In genomic region chr7:129607471-129608120, GRCh38 we compare ENCODE assay signal across 8 cellular contexts. TPM values are rescaled to one million over a fixed set of nuclear protein-coding genes. Genes with fewer than 3 reads are reported as not detected.
A peak's percentile ranks its signal among the peaks of the same experiment; 100 is the strongest.
DNase-seq lines count a peak whose midpoint lies in the region; ATAC-seq and TF ChIP-seq lines count a peak whose summit lies in the region.

No MANE protein-coding gene starts in this region.

- H3K9me3 ChIP-seq in SU-DHL-6 (ENCODE audit: insufficient read depth, low read length), result no peaks in the 10 kb centered on the region
- H3K9me3 ChIP-seq in esophagus muscularis mucosa, result no peaks in the 10 kb centered on the region

- H2AFZ ChIP-seq in SU-DHL-6 (ENCODE audit: low read depth, low read length, severe bottlenecking), result no peak overlapping the region

- no peak overlapping the region for H3K4me3 Mint-ChIP-seq in osteocyte (ENCODE audit: unreplicated experiment)

- TF ChIP-seq POLR2A in GM18505 (IDR thresholded peaks at IDR 0.05; ENCODE audit: borderline replicate concordance, extremely low read depth, insufficient read depth, insufficient read length), result no peak
- TF ChIP-seq POLR2A in esophagus muscularis mucosa (IDR thresholded peaks at IDR 0.05; ENCODE audit: low read depth), result no peak

- no peak overlapping the region for H3K27ac Mint-ChIP-seq in osteocyte (ENCODE audit: unreplicated experiment)

- peak; percentile 89 for DNase-seq in COLO829 (ENCODE audit: low spot score)
- no peak for DNase-seq in HFF-Myc (ENCODE audit: extremely low read depth, low read depth)
- peak; percentile 48 for DNase-seq in cerebellar cortex (ENCODE audit: low spot score)
- no peak for DNase-seq in osteocyte (ENCODE audit: extremely low spot score, unreplicated experiment)
- no peak for DNase-seq in esophagus muscularis mucosa (ENCODE audit: extremely low spot score)
- DNase-seq in GM19238 (ENCODE audit: insufficient read length, low spot score), result no peak

- no peak for ATAC-seq in GM18505 (IDR thresholded peaks at IDR 0.05; ENCODE audit: unreplicated experiment)

- no peaks in the 10 kb centered on the region for H3K27me3 Mint-ChIP-seq in osteocyte (ENCODE audit: unreplicated experiment)

- 79% methylated on average over 7 of the region's 7 CpGs for WGBS in esophagus muscularis mucosa

- H3K36me3 Mint-ChIP-seq in osteocyte (ENCODE audit: unreplicated experiment), result peaks cover 17% of the 10 kb centered on the region

- intact Hi-C loops in esophagus muscularis mucosa (cut with DNase I), result no loop called here

- no peaks in the 10 kb centered on the region for H3K9me3 Mint-ChIP-seq in osteocyte (ENCODE audit: unreplicated experiment)

- H3K4me1 Mint-ChIP-seq in osteocyte (ENCODE audit: unreplicated experiment), result peaks cover 12% of the 10 kb centered on the region

- no peak overlapping the region for H3K4me2 ChIP-seq in SU-DHL-6 (ENCODE audit: low read depth, low read length, poor library complexity, severe bottlenecking)

- H3K4me3 ChIP-seq in HFF-Myc (replicated peaks; ENCODE audit: low read depth, low read length), result no peak overlapping the region
- H3K4me3 ChIP-seq in SU-DHL-6 (ENCODE audit: insufficient read depth, low read length, poor library complexity, severe bottlenecking), result no peak overlapping the region
- H3K4me3 ChIP-seq in esophagus muscularis mucosa, result no peak overlapping the region

- peaks cover 8 to 19% (median 14%) of the 10 kb centered on the region in 4 donors for H3K4me1 ChIP-seq in esophagus muscularis mucosa

- no peak overlapping the region for H3K9ac ChIP-seq in SU-DHL-6 (ENCODE audit: low read length)

- H3K27me3 ChIP-seq in SU-DHL-6 (ENCODE audit: low read length) (no peaks in the 10 kb centered on the region), esophagus muscularis mucosa (no peaks in the 10 kb centered on the region)

- peak; percentile 67 for TF ChIP-seq CTCF in HFF-Myc (IDR thresholded peaks at IDR 0.05; ENCODE audit: low read depth, low read length, missing control alignments)
- TF ChIP-seq CTCF in SU-DHL-6 (IDR thresholded peaks at IDR 0.05; ENCODE audit: insufficient read depth, low read length, poor library complexity, severe bottlenecking), result peak; percentile 60
- peak; percentile 41 for TF ChIP-seq CTCF in osteocyte (IDR thresholded peaks at IDR 0.05)
- peak in 1 of 3 experiments; percentile 32 for TF ChIP-seq CTCF in esophagus muscularis mucosa (IDR thresholded peaks at IDR 0.05)

- peaks cover 24% of the 10 kb centered on the region for H3K79me2 ChIP-seq in SU-DHL-6 (ENCODE audit: insufficient read depth, low read length)

- H3K27ac ChIP-seq in SU-DHL-6 (ENCODE audit: low read depth, low read length), result no peak overlapping the region
- no peak overlapping the region for H3K27ac ChIP-seq in esophagus muscularis mucosa (replicated peaks in 1 of 4)

- H4K20me1 ChIP-seq in SU-DHL-6 (ENCODE audit: low read depth, low read length), result no peaks in the 10 kb centered on the region

- no peaks in the 10 kb centered on the region for H3F3A ChIP-seq in SU-DHL-6 (ENCODE audit: insufficient read depth)

- no peaks in the 10 kb centered on the region for H3K9me2 ChIP-seq in SU-DHL-6 (replicated peaks; ENCODE audit: insufficient read depth, low read length)

- H3K36me3 ChIP-seq in SU-DHL-6 (ENCODE audit: low read length) (0 out of 2 replicates have a peak, but pooled peaks cover 4% of the 10 kb centered on the region), esophagus muscularis mucosa (peaks cover 0 to 8% (median 0%) of the 10 kb centered on the region in 4 donors)

- no peak for TF ChIP-seq EP300 in esophagus muscularis mucosa (IDR thresholded peaks at IDR 0.05)

RNA-seq across cellular contexts. Expression of gene NRF1, which starts 3.9 kb away (rescaled TPM):
- total RNA-seq in osteocyte (15.8 and 20.7 TPM in 2 replicates), esophagus muscularis mucosa (10 to 100 TPM in 3 of 4 donors, 1 to 10 TPM in 1; 8.7 to 19.1 (median 15.9) TPM)

Comparison
In these comparisons a context has a peak if more than half of its experiments do, and no peak if none do; other contexts are left out.
1. DNase-seq: peak in COLO829 (single experiment) and cerebellar cortex (single experiment); none in HFF-Myc (single experiment), osteocyte (single experiment), esophagus muscularis mucosa (single experiment) and GM19238 (single experiment).